In the genomic region with DNA sequence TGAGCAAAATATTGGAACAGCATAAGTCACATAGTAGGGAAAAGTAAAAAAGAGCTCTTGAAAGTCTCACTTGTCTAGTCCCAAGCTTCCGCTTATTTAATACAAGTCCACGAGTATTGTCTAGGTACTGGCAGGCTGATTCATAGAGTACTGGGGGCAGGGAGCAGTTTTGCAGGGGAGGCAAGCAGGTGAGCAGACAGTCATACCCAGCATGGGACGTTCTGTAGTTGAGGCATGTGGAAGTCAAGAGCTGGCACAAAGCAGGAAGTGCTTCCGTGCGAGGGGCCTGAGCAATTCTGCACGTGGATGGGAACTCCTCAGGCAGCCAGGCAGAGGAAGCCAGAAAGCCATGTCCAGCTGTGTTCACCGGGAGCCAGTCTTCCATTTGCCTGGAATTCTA, we compare ENCODE assay signal across 26 cellular contexts.
"Had no signal": no experiment of that assay in that cellular context is flagged by ENCODE, and none has a peak within 500 bp of the region (broad histone marks: within the 10 kb centered on the region; RNA-seq: fewer than 3 reads in every experiment).

No MANE protein-coding gene starts in this region.

- FAIRE-seq: endometrium, kidney had no signal

- H3K27me3 ChIP-seq: dorsolateral prefrontal cortex, esophagus squamous epithelium, gastroesophageal sphincter, hepatocyte, right lobe of liver, testis, transverse colon had no signal

- H3K9ac ChIP-seq: parathyroid adenoma had no signal

- H3K4me1 ChIP-seq: esophagus squamous epithelium, gastroesophageal sphincter, prostate gland, right lobe of liver, transverse colon had no signal

- H3K4me3 Mint-ChIP-seq: nephron; stimulated activated naive B cell treated with anti-CD40 and anti-IgM and Interleukin-4, amounts not matched to agents 10 μg/mL and 1 μg/mL and 100 μg/mL, for 72 hours; stimulated activated naive CD8-positive, alpha-beta T cell treated with anti-CD3 and anti-CD28 coated beads, Interleukin-15, amount 100 ng/mL, for 72 hours had no signal

- H3K9me3 ChIP-seq: esophagus squamous epithelium, gastroesophageal sphincter, prostate gland, right lobe of liver, testis, transverse colon had no signal

- DNase-seq: cortex of kidney; dorsolateral prefrontal cortex; effector memory CD4-positive, alpha-beta T cell; esophagus squamous epithelium; foreskin fibroblast; glutamatergic neuron; kidney; left colon; left ventricle myocardium superior; mesenchymal stem cell; midbrain; right lobe of liver; stimulated activated CD4-positive, alpha-beta T cell treated with anti-CD3 and anti-CD28 coated beads, Interleukin-4, amount 100 ng/mL, for 1 hour; stimulated activated CD8-positive, alpha-beta memory T cell treated with anti-CD3 and anti-CD28 coated beads, Interleukin-4, amount 100 ng/mL, for 48 hours; stimulated activated naive B cell treated with anti-CD40 and anti-IgM and Interleukin-4, amounts not matched to agents 10 μg/mL and 1 μg/mL and 100 μg/mL, for 72 hours; stimulated activated naive CD8-positive, alpha-beta T cell treated with anti-CD3 and anti-CD28 coated beads, Interleukin-15, amount 100 ng/mL, for 72 hours; testis; transverse colon had no signal

- H3K4me3 ChIP-seq: dorsolateral prefrontal cortex, esophagus squamous epithelium, gastroesophageal sphincter, hepatocyte, lung, prostate gland, right lobe of liver, testis, transverse colon had no signal

- H3K27ac ChIP-seq: epithelial cell of prostate, esophagus squamous epithelium, gastroesophageal sphincter, hepatocyte, parathyroid adenoma, prostate gland, right lobe of liver, testis, transverse colon had no signal

- H3K4me2 ChIP-seq: hepatocyte had no signal

- H2AFZ ChIP-seq: hepatocyte, parathyroid adenoma had no signal

- H3K4me1 Mint-ChIP-seq: nephron; stimulated activated naive B cell treated with anti-CD40 and anti-IgM and Interleukin-4, amounts not matched to agents 10 μg/mL and 1 μg/mL and 100 μg/mL, for 72 hours; stimulated activated naive CD8-positive, alpha-beta T cell treated with anti-CD3 and anti-CD28 coated beads, Interleukin-15, amount 100 ng/mL, for 72 hours had no signal

- H3K9me3 Mint-ChIP-seq: nephron; stimulated activated naive B cell treated with anti-CD40 and anti-IgM and Interleukin-4, amounts not matched to agents 10 μg/mL and 1 μg/mL and 100 μg/mL, for 72 hours; stimulated activated naive CD8-positive, alpha-beta T cell treated with anti-CD3 and anti-CD28 coated beads, Interleukin-15, amount 100 ng/mL, for 72 hours had no signal

- H3K27ac Mint-ChIP-seq: nephron; stimulated activated naive B cell treated with anti-CD40 and anti-IgM and Interleukin-4, amounts not matched to agents 10 μg/mL and 1 μg/mL and 100 μg/mL, for 72 hours had no signal

- ATAC-seq: gastroesophageal sphincter; left colon; right lobe of liver; stimulated activated naive B cell treated with anti-CD40 and anti-IgM and Interleukin-4, amounts not matched to agents 10 μg/mL and 1 μg/mL and 100 μg/mL, for 72 hours; stimulated activated naive CD8-positive, alpha-beta T cell treated with anti-CD3 and anti-CD28 coated beads, Interleukin-15, amount 100 ng/mL, for 72 hours had no signal

- H3K36me3 ChIP-seq: esophagus squamous epithelium, gastroesophageal sphincter, prostate gland, right lobe of liver, transverse colon had no signal

- H3K36me3 Mint-ChIP-seq: stimulated activated naive B cell treated with anti-CD40 and anti-IgM and Interleukin-4, amounts not matched to agents 10 μg/mL and 1 μg/mL and 100 μg/mL, for 72 hours had no signal
